In genomic region chr9:128503415-128503825, GRCh38 we compare ENCODE assay signal across 8 cellular contexts. TPM values are rescaled to one million over a fixed set of nuclear protein-coding genes. Genes with fewer than 3 reads are reported as not detected.
DNase-seq lines count a peak whose midpoint lies in the region; ATAC-seq, FAIRE-seq and TF ChIP-seq lines count a peak whose summit lies in the region.
"Not testable (repeated sequence)": the region's sequence is repeated elsewhere in the genome, so short reads cannot be mapped to it uniquely, and the experiment has no call there.

No MANE protein-coding gene starts in this region.

- BruUV-seq in HCT116 (replicated peaks; lab: Mats Ljungman, UMichigan) = not testable (repeated sequence)

- H4K20me1 ChIP-seq in BLaER1 treated with 17β-estradiol and CSF1 and Interleukin-3, amounts not matched to agents 10 nM and 100 nM = peaks cover 0 to 19% (median 5%) of the 10 kb centered on the region in 11 experiments; a peak in 6 of 22 replicates
- not testable (repeated sequence) for H4K20me1 ChIP-seq in HCT116 (ENCODE audit: insufficient read depth); SU-DHL-6 (ENCODE audit: low read depth, low read length); keratinocyte (ENCODE audit: control insufficient read depth, extremely low read depth, insufficient read depth, low read length)

- POLR2A ChIA-PET in HCT116 (lab: Charles Lee) = not testable (repeated sequence)

- TF ChIP-seq RAD21 in HCT116 (IDR thresholded peaks at IDR 0.05; ENCODE audit: low read depth) = not testable (repeated sequence)

- not testable (repeated sequence) for ATAC-seq in HCT116

- peak overlapping the region in 6 of 11 experiments; percentile 79 to 91 (median 89); a peak in 9 of 22 replicates for H3K9ac ChIP-seq in BLaER1 treated with 17β-estradiol and CSF1 and Interleukin-3, amounts not matched to agents 10 nM and 100 nM
- H3K9ac ChIP-seq in HCT116 (ENCODE audit: low read length) (peak overlapping the region; percentile 91; the same call in 1 of the 2 replicates), colonic mucosa (ENCODE audit: low read depth in 2 of 2, low read length in 2 of 2) (peak overlapping the region; percentile 26 to 99), keratinocyte (ENCODE audit: control insufficient read depth, extremely low read depth, insufficient read depth, low read length) (peak overlapping the region; percentile 97)
- H3K9ac ChIP-seq in SU-DHL-6 (ENCODE audit: low read length) = not testable (repeated sequence)

- H3K9me2 ChIP-seq in HCT116 (ENCODE audit: insufficient read depth); SU-DHL-6 (replicated peaks; ENCODE audit: insufficient read depth, low read length): not testable (repeated sequence)

- H3K36me3 Mint-ChIP-seq in activated T-helper 2 cell treated with anti-CD3 and anti-CD28 coated beads, Interferon-gamma antibody, Interleukin-2, Interleukin-4, amounts not matched to agents 10 μg/mL and 5 μg/mL and 100 μg/mL, durations not matched to agents 14 hours and 24 hours and 36 hours (ENCODE audit: low read depth) = peaks cover 49% of the 10 kb centered on the region
- not testable (repeated sequence) for H3K36me3 Mint-ChIP-seq in progenitor cell of endocrine pancreas (ENCODE audit: insufficient read depth)

- DNase-seq in HCT116 (ENCODE audit: low read depth, low spot score); activated T-helper 2 cell treated with anti-CD3 and anti-CD28 coated beads, Interferon-gamma antibody, Interleukin-2, Interleukin-4, amounts not matched to agents 10 μg/mL and 5 μg/mL and 100 μg/mL, durations not matched to agents 14 hours and 24 hours and 36 hours (ENCODE audit: low spot score); keratinocyte (ENCODE audit: low read depth, low spot score); progenitor cell of endocrine pancreas (ENCODE audit: low spot score, unreplicated experiment): not testable (repeated sequence)
- DNase-seq in colonic mucosa (peak; percentile 28), transverse colon (peak; percentile 54)

- H3F3A ChIP-seq in SU-DHL-6 (ENCODE audit: insufficient read depth) = peaks cover 11% of the 10 kb centered on the region; the same call in 1 of the 2 replicates

- not testable (repeated sequence) for FAIRE-seq in keratinocyte (lab: Jason Lieb, UNC)

- peaks cover 35 to 63% (median 53%) of the 10 kb centered on the region in 11 experiments for H3K36me3 ChIP-seq in BLaER1 treated with 17β-estradiol and CSF1 and Interleukin-3, amounts not matched to agents 10 nM and 100 nM
- peaks cover 12 to 24% of the 10 kb centered on the region in 2 experiments; a peak in 2 of 4 replicates for H3K36me3 ChIP-seq in HCT116 (ENCODE audit: control insufficient read depth in 1 of 2, insufficient read depth in 2 of 2, low read length in 2 of 2)
- not testable (repeated sequence) for H3K36me3 ChIP-seq in SU-DHL-6 (ENCODE audit: low read length); colonic mucosa; transverse colon
- H3K36me3 ChIP-seq in keratinocyte (ENCODE audit: control insufficient read depth in 2 of 2, extremely low read depth in 1 of 2, insufficient read depth in 2 of 2, low read length in 2 of 2) = peaks cover 8 to 24% of the 10 kb centered on the region in 2 experiments

- intact Hi-C loops in HCT116 (cut with micrococcal nuclease); activated T-helper 2 cell treated with anti-CD3 and anti-CD28 coated beads, Interferon-gamma antibody, Interleukin-2, Interleukin-4, amounts not matched to agents 10 μg/mL and 5 μg/mL and 100 μg/mL, durations not matched to agents 14 hours and 24 hours and 36 hours (cut with micrococcal nuclease); colonic mucosa (cut with DNase I); transverse colon (cut with DNase I; ENCODE audit: low total_unique reads): not testable (repeated sequence)

- H3K27me3 Mint-ChIP-seq in activated T-helper 2 cell treated with anti-CD3 and anti-CD28 coated beads, Interferon-gamma antibody, Interleukin-2, Interleukin-4, amounts not matched to agents 10 μg/mL and 5 μg/mL and 100 μg/mL, durations not matched to agents 14 hours and 24 hours and 36 hours (ENCODE audit: low read depth); progenitor cell of endocrine pancreas: not testable (repeated sequence)

- H3K79me2 ChIP-seq in HCT116 (ENCODE audit: insufficient read depth, low read length) (peaks cover 24% of the 10 kb centered on the region), SU-DHL-6 (ENCODE audit: insufficient read depth, low read length) (peaks cover 32% of the 10 kb centered on the region), keratinocyte (ENCODE audit: control insufficient read depth, insufficient read depth, low read length) (peaks cover 28% of the 10 kb centered on the region)

- peak overlapping the region in 10 of 11 experiments; percentile 79 to 98 (median 84); a peak in 18 of 22 replicates for H3K4me2 ChIP-seq in BLaER1 treated with 17β-estradiol and CSF1 and Interleukin-3, amounts not matched to agents 10 nM and 100 nM
- H3K4me2 ChIP-seq in HCT116 (ENCODE audit: low read length) = peak overlapping the region; percentile 89
- peak overlapping the region; percentile 68 for H3K4me2 ChIP-seq in SU-DHL-6 (ENCODE audit: low read depth, low read length, poor library complexity, severe bottlenecking)
- peak overlapping the region; percentile 98 for H3K4me2 ChIP-seq in keratinocyte (ENCODE audit: control insufficient read depth, extremely low read depth, insufficient read depth, low read depth, low read length)

- not testable (repeated sequence) for H2AFZ ChIP-seq in HCT116 (ENCODE audit: low read depth, low read length, poor library complexity, severe bottlenecking); SU-DHL-6 (ENCODE audit: low read depth, low read length, severe bottlenecking)
- peak overlapping the region; percentile 66 for H2AFZ ChIP-seq in keratinocyte (ENCODE audit: control insufficient read depth, low read length)

- not testable (repeated sequence) for H3K9me1 ChIP-seq in keratinocyte (ENCODE audit: control insufficient read depth, extremely low read depth, insufficient read depth, low read length)

- H3K9me3 ChIP-seq in BLaER1 treated with 17β-estradiol and CSF1 and Interleukin-3, amounts not matched to agents 10 nM and 100 nM (replicated peaks in 1 of 11); HCT116 (ENCODE audit: control insufficient read depth in 1 of 2, insufficient read depth in 1 of 2, low read depth in 1 of 2, low read length in 2 of 2); SU-DHL-6 (ENCODE audit: insufficient read depth, low read length); colonic mucosa; keratinocyte (ENCODE audit: control insufficient read depth, low read depth, low read length); transverse colon: not testable (repeated sequence)

- H3K27ac Mint-ChIP-seq in activated T-helper 2 cell treated with anti-CD3 and anti-CD28 coated beads, Interferon-gamma antibody, Interleukin-2, Interleukin-4, amounts not matched to agents 10 μg/mL and 5 μg/mL and 100 μg/mL, durations not matched to agents 14 hours and 24 hours and 36 hours = peak overlapping the region; percentile 62
- H3K27ac Mint-ChIP-seq in progenitor cell of endocrine pancreas = peak overlapping the region; percentile 33

- RAD21 ChIA-PET in HCT116 (lab: Charles Lee; ENCODE audit: low non-redundant PET in 1 of 2, low total read pairs in 2 of 2, uncharacterized antibody in 2 of 2, unreplicated experiment in 2 of 2) = not testable (repeated sequence)

- not testable (repeated sequence) for H3K27me3 ChIP-seq in BLaER1 treated with 17β-estradiol and CSF1 and Interleukin-3, amounts not matched to agents 10 nM and 100 nM; HCT116 (ENCODE audit: insufficient read depth, low read length); SU-DHL-6 (ENCODE audit: low read length); colonic mucosa; keratinocyte (ENCODE audit: control insufficient read depth, extremely low read depth, insufficient read depth, low read length); transverse colon

- not testable (repeated sequence) for TF ChIP-seq CTCF in HCT116 (IDR thresholded peaks at IDR 0.05 in 2 of 3, conservative IDR thresholded peaks at IDR 0.05 in 1 of 3; ENCODE audit: borderline replicate concordance in 1 of 3, insufficient read depth in 1 of 3, low read depth in 2 of 3, low read length in 2 of 3); SU-DHL-6 (IDR thresholded peaks at IDR 0.05; ENCODE audit: insufficient read depth, low read length, poor library complexity, severe bottlenecking); colonic mucosa (IDR thresholded peaks at IDR 0.05); keratinocyte (optimal IDR thresholded peaks at IDR 0.05 in 1 of 3, IDR thresholded peaks at IDR 0.05 in 1 of 3, conservative IDR thresholded peaks at IDR 0.05 in 1 of 3; ENCODE audit: extremely low read depth in 1 of 3, insufficient read depth in 2 of 3, low read length in 3 of 3); progenitor cell of endocrine pancreas (IDR thresholded peaks at IDR 0.05; ENCODE audit: unreplicated experiment); transverse colon (IDR thresholded peaks at IDR 0.05)

- not testable (repeated sequence) for H3K9me3 Mint-ChIP-seq in activated T-helper 2 cell treated with anti-CD3 and anti-CD28 coated beads, Interferon-gamma antibody, Interleukin-2, Interleukin-4, amounts not matched to agents 10 μg/mL and 5 μg/mL and 100 μg/mL, durations not matched to agents 14 hours and 24 hours and 36 hours; progenitor cell of endocrine pancreas (ENCODE audit: low read depth)

- not testable (repeated sequence) for TF ChIP-seq EP300 in transverse colon (IDR thresholded peaks at IDR 0.05; ENCODE audit: low read depth)

- not testable (repeated sequence) for H3K4me3 ChIP-seq in BLaER1 treated with 17β-estradiol and CSF1 and Interleukin-3, amounts not matched to agents 10 nM and 100 nM; SU-DHL-6 (ENCODE audit: insufficient read depth, low read length, poor library complexity, severe bottlenecking)
- peak overlapping the region in 1 of 2 experiments; percentile 96; a peak in 2 of 4 replicates for H3K4me3 ChIP-seq in HCT116 (replicated peaks in 1 of 2; ENCODE audit: low read depth in 1 of 2, low read length in 2 of 2)
- peak overlapping the region; percentile 91 for H3K4me3 ChIP-seq in colonic mucosa
- peak overlapping the region in 2 of 3 experiments; percentile 98 to 99 for H3K4me3 ChIP-seq in keratinocyte (ENCODE audit: control insufficient read depth in 2 of 3, extremely low read depth in 1 of 3, insufficient read depth in 2 of 3, low read depth in 1 of 3, low read length in 3 of 3)
- peak overlapping the region in 2 of 4 donors; percentile 59 to 96 for H3K4me3 ChIP-seq in transverse colon

- peak overlapping the region; percentile 67 for H3K4me3 Mint-ChIP-seq in activated T-helper 2 cell treated with anti-CD3 and anti-CD28 coated beads, Interferon-gamma antibody, Interleukin-2, Interleukin-4, amounts not matched to agents 10 μg/mL and 5 μg/mL and 100 μg/mL, durations not matched to agents 14 hours and 24 hours and 36 hours (ENCODE audit: low read depth)
- peak overlapping the region; percentile 100 for H3K4me3 Mint-ChIP-seq in progenitor cell of endocrine pancreas (ENCODE audit: low read depth)

- in situ Hi-C loops in transverse colon (cut with MboI; ENCODE audit: low pct_ligation_motif_present in 1 of 4, low pct_unique_long_range_greater_than_20kb in 1 of 4, low sequenced_read_pairs in 3 of 4) = not testable (repeated sequence)

- H3K4me1 ChIP-seq in BLaER1 treated with 17β-estradiol and CSF1 and Interleukin-3, amounts not matched to agents 10 nM and 100 nM = peaks cover 20 to 26% (median 23%) of the 10 kb centered on the region in 10 experiments
- H3K4me1 ChIP-seq in HCT116 (ENCODE audit: control insufficient read depth in 1 of 2, insufficient read depth in 2 of 2, low read length in 2 of 2) (peaks cover 11 to 23% of the 10 kb centered on the region in 2 experiments), colonic mucosa (peaks cover 12% of the 10 kb centered on the region), keratinocyte (ENCODE audit: control insufficient read depth, extremely low read depth, insufficient read depth, low read length) (peaks cover 17% of the 10 kb centered on the region), transverse colon (peaks cover 14 to 22% (median 20%) of the 10 kb centered on the region in 4 donors)

- 30% methylated on average over 2 to 14 of the region's 14 CpGs for WGBS in transverse colon (ENCODE audit: low coverage in 1 of 2), 2 donors

- peak overlapping the region in 1 of 11 experiments; percentile 45; a peak in 1 of 22 replicates for H3K27ac ChIP-seq in BLaER1 treated with 17β-estradiol and CSF1 and Interleukin-3, amounts not matched to agents 10 nM and 100 nM
- H3K27ac ChIP-seq in HCT116 (ENCODE audit: low read depth, low read length) (peak overlapping the region; percentile 62; the same call in 1 of the 2 replicates), keratinocyte (ENCODE audit: control insufficient read depth, insufficient read depth, low read length) (peak overlapping the region; percentile 40), transverse colon (peak overlapping the region; percentile 79 to 93 (median 89))
- not testable (repeated sequence) for H3K27ac ChIP-seq in SU-DHL-6 (ENCODE audit: low read depth, low read length); colonic mucosa

- dilution Hi-C loops in keratinocyte (cut with MboI; ENCODE audit: extremely low pct_ligation_motif_present, low sequenced_read_pairs) = not testable (repeated sequence)

- CTCF ChIA-PET in HCT116 (lab: Charles Lee) = not testable (repeated sequence)

- peaks cover 14% of the 10 kb centered on the region for H3K4me1 Mint-ChIP-seq in activated T-helper 2 cell treated with anti-CD3 and anti-CD28 coated beads, Interferon-gamma antibody, Interleukin-2, Interleukin-4, amounts not matched to agents 10 μg/mL and 5 μg/mL and 100 μg/mL, durations not matched to agents 14 hours and 24 hours and 36 hours (ENCODE audit: low read depth)
- H3K4me1 Mint-ChIP-seq in progenitor cell of endocrine pancreas (ENCODE audit: low read depth) = not testable (repeated sequence)

- not testable (repeated sequence) for TF ChIP-seq POLR2A in HCT116 (IDR thresholded peaks at IDR 0.05; ENCODE audit: borderline replicate concordance, extremely low read depth, insufficient read depth, insufficient read length); transverse colon (IDR thresholded peaks at IDR 0.05)

RNA-seq across cellular contexts. Expression of gene GLE1, which starts 1.1 kb away (rescaled TPM):
- total RNA-seq in HCT116 (2021; ENCODE audit: unreplicated experiment) (36.6 TPM), colonic mucosa (10 to 100 TPM; 30.7 to 44.5 TPM), progenitor cell of endocrine pancreas (19.0 and 19.6 TPM in 2 replicates), transverse colon (100 to 1,000 TPM in 1 of 4 donors, 10 to 100 TPM in 3; 24.3 to 120 (median 58.7) TPM)
- polyA plus RNA-seq in HCT116 (2012) = 21.6 and 26.1 TPM in 2 replicates
- total RNA-seq in activated T-helper 2 cell treated with anti-CD3 and anti-CD28 coated beads, Interferon-gamma antibody, Interleukin-2, Interleukin-4, amounts not matched to agents 10 μg/mL and 5 μg/mL and 100 μg/mL, durations not matched to agents 14 hours and 24 hours and 36 hours = 56.0 and 57.5 TPM in 2 replicates
- 22.2 to 28.3 TPM (median 24.4 TPM) in 3 replicates for polyA plus RNA-seq in keratinocyte
- polyA plus RNA-seq in keratinocyte (2011; ENCODE audit: low read depth) = 13.4 TPM
- polyA plus RNA-seq in keratinocyte (2011; cell fraction: cytosol; rRNA removed) = 18.0 and 23.1 TPM in 2 replicates
- 23.0 and 25.5 TPM in 2 replicates for polyA plus RNA-seq in keratinocyte (2011; cell fraction: nucleus; rRNA removed)
- polyA plus RNA-seq in keratinocyte (2012; ENCODE audit: low replicate concordance) = 15.4 and 21.4 TPM in 2 replicates
- 13.8 to 31.9 TPM (median 27.4 TPM) in 3 replicates for polyA minus RNA-seq in keratinocyte
- 20.7 TPM for polyA minus RNA-seq in keratinocyte (2011; cell fraction: cytosol; rRNA and poly(A)+ RNA removed)
- polyA minus RNA-seq in keratinocyte (2011; cell fraction: nucleus; rRNA and poly(A)+ RNA removed) = 13.3 and 20.3 TPM in 2 replicates

RNA-seq across cellular contexts. Expression of gene ODF2, which starts 47.6 kb away (rescaled TPM):
- total RNA-seq in HCT116 (2021; ENCODE audit: unreplicated experiment) = 46.8 TPM
- polyA plus RNA-seq in HCT116 (2012) = 57.6 and 58.8 TPM in 2 replicates
- 61.5 and 64.4 TPM in 2 replicates for total RNA-seq in activated T-helper 2 cell treated with anti-CD3 and anti-CD28 coated beads, Interferon-gamma antibody, Interleukin-2, Interleukin-4, amounts not matched to agents 10 μg/mL and 5 μg/mL and 100 μg/mL, durations not matched to agents 14 hours and 24 hours and 36 hours
- 10 to 100 TPM; 14.9 to 36.2 TPM for total RNA-seq in colonic mucosa
- polyA plus RNA-seq in keratinocyte = 6.6 to 16.3 TPM (median 14.0 TPM) in 3 replicates
- 22.3 TPM for polyA plus RNA-seq in keratinocyte (2011; ENCODE audit: low read depth)
- polyA plus RNA-seq in keratinocyte (2011; cell fraction: cytosol; rRNA removed) = 10.0 and 12.1 TPM in 2 replicates
- 41.3 and 42.1 TPM in 2 replicates for polyA plus RNA-seq in keratinocyte (2011; cell fraction: nucleus; rRNA removed)
- polyA plus RNA-seq in keratinocyte (2012; ENCODE audit: low replicate concordance) = 10.4 and 22.4 TPM in 2 replicates
- polyA minus RNA-seq in keratinocyte = 4.6 to 13.2 TPM (median 12.5 TPM) in 3 replicates
- 5.9 TPM for polyA minus RNA-seq in keratinocyte (2011; cell fraction: cytosol; rRNA and poly(A)+ RNA removed)
- polyA minus RNA-seq in keratinocyte (2011; cell fraction: nucleus; rRNA and poly(A)+ RNA removed) = 6.0 and 9.5 TPM in 2 replicates
- 38.6 and 45.0 TPM in 2 replicates for total RNA-seq in progenitor cell of endocrine pancreas
- 10 to 100 TPM; 13.2 to 62.3 (median 19.8) TPM for total RNA-seq in transverse colon

RNA-seq across cellular contexts. Expression of gene SPTAN1, which starts 49.0 kb away (rescaled TPM):
- total RNA-seq in HCT116 (2021; ENCODE audit: unreplicated experiment) (111 TPM), colonic mucosa (100 to 1,000 TPM; 263 to 282 TPM), progenitor cell of endocrine pancreas (448 and 450 TPM in 2 replicates), transverse colon (100 to 1,000 TPM; 234 to 464 (median 328) TPM)
- 97.8 and 99.6 TPM in 2 replicates for polyA plus RNA-seq in HCT116 (2012)
- total RNA-seq in activated T-helper 2 cell treated with anti-CD3 and anti-CD28 coated beads, Interferon-gamma antibody, Interleukin-2, Interleukin-4, amounts not matched to agents 10 μg/mL and 5 μg/mL and 100 μg/mL, durations not matched to agents 14 hours and 24 hours and 36 hours = 286 and 303 TPM in 2 replicates
- polyA plus RNA-seq in keratinocyte = 98.7 to 112 TPM (median 101 TPM) in 3 replicates
- 251 TPM for polyA plus RNA-seq in keratinocyte (2011; ENCODE audit: low read depth)
- 67.2 and 80.4 TPM in 2 replicates for polyA plus RNA-seq in keratinocyte (2011; cell fraction: cytosol; rRNA removed)
- polyA plus RNA-seq in keratinocyte (2011; cell fraction: nucleus; rRNA removed) = 427 and 525 TPM in 2 replicates
- polyA plus RNA-seq in keratinocyte (2012; ENCODE audit: low replicate concordance) = 134 and 162 TPM in 2 replicates
- 399 to 611 TPM (median 401 TPM) in 3 replicates for polyA minus RNA-seq in keratinocyte
- 139 TPM for polyA minus RNA-seq in keratinocyte (2011; cell fraction: cytosol; rRNA and poly(A)+ RNA removed)
- 592 and 724 TPM in 2 replicates for polyA minus RNA-seq in keratinocyte (2011; cell fraction: nucleus; rRNA and poly(A)+ RNA removed)
